8 cellular contexts compared by ENCODE assay signal in the genomic region with DNA sequence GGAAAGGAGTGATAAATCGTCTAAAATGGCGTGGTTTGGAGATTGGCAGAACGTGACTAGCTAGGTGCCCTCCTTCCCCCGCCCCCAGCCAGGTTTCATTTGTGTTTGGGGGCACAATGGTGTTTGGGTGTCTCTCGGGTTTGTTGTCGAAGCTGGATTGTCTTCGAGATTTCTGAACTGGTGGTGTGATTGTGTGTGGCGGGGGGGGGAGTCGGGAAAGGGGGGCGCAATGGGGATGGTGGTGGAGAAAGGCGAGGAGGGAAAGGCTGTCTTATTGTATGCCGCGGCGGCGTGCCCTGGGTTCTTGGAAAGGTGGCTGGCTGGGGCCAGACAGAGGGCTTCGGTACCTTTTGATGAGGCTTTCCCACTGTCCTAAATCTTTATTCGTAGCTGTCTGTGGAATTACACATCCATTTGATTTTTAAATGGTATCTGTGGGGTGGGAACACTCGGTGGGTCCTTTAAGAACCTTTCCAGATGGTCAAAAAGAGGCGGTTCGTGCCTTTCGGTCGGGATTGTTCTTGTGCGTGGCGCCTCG. TPM values are rescaled to one million over a fixed set of nuclear protein-coding genes. Genes with fewer than 3 reads are reported as not detected.
A peak's percentile ranks its signal among the peaks of the same experiment; 100 is the strongest.
DNase-seq lines count a peak whose midpoint lies in the region; ATAC-seq and TF ChIP-seq lines count a peak whose summit lies in the region.

No MANE protein-coding gene starts in this region.

- DNase-seq in C1 segment of cervical spinal cord (lab: John Stamatoyannopoulos, UW) (peak in 11 of 14 donors; percentile 34 to 69 (median 54)), H7 (peak; percentile 68), NOMO-1 treated with DMSO at 0.1 percent for 48 hours (lab: John Stamatoyannopoulos, UW; ENCODE audit: unreplicated experiment) (peak; percentile 41), cerebellum (ENCODE audit: low spot score) (peak; percentile 63), left kidney (ENCODE audit: low read depth, low spot score) (peak; percentile 89), suprapubic skin (ENCODE audit: low spot score in 2 of 2) (peak in 1 of 2 donors; percentile 74)

- H3K9me3 ChIP-seq in suprapubic skin = no peaks in the 10 kb centered on the region

- H3K36me3 ChIP-seq in H7 (replicated peaks; ENCODE audit: control insufficient read depth, insufficient read depth, low read length) (no peaks in the 10 kb centered on the region; the same call in 1 of the 2 replicates), suprapubic skin (no peaks in the 10 kb centered on the region)

- TF ChIP-seq CTCF in suprapubic skin (IDR thresholded peaks at IDR 0.05) = no peak

- peak overlapping the region; percentile 92 for H3K27ac ChIP-seq in suprapubic skin

- ATAC-seq in HG03439 (IDR thresholded peaks at IDR 0.05; ENCODE audit: unreplicated experiment) (no peak), HG03342 (IDR thresholded peaks at IDR 0.05; ENCODE audit: unreplicated experiment) (no peak)

- TF ChIP-seq POLR2A in suprapubic skin (IDR thresholded peaks at IDR 0.05) = no peak

- H3K4me3 ChIP-seq in H7 (ENCODE audit: insufficient read depth, low read depth, low read length) = peak overlapping the region; percentile 98
- H3K4me3 ChIP-seq in suprapubic skin = peak overlapping the region; percentile 75

- WGBS in suprapubic skin = 2% methylated on average over 20 of the region's 25 CpGs

- H3K27me3 ChIP-seq in H7 (ENCODE audit: control insufficient read depth, insufficient read depth, low read length) (peaks cover 28% of the 10 kb centered on the region), suprapubic skin (no peaks in the 10 kb centered on the region)

- no peak for TF ChIP-seq EP300 in suprapubic skin (IDR thresholded peaks at IDR 0.05)

- peaks cover 43% of the 10 kb centered on the region for H3K4me1 ChIP-seq in suprapubic skin

RNA-seq across cellular contexts. Expression of a gene that starts 1.0 kb away (rescaled TPM):
- 91.0 and 92.7 TPM in 2 replicates for total RNA-seq in H7 (2014; rRNA removed; shearing (Covaris generic))
- 251 TPM for total RNA-seq in cerebellum
- 10 to 100 TPM; 49.3 to 57.1 (median 54.6) TPM for total RNA-seq in suprapubic skin
